1 cellular context compared by ENCODE assay signal in the genomic region with DNA sequence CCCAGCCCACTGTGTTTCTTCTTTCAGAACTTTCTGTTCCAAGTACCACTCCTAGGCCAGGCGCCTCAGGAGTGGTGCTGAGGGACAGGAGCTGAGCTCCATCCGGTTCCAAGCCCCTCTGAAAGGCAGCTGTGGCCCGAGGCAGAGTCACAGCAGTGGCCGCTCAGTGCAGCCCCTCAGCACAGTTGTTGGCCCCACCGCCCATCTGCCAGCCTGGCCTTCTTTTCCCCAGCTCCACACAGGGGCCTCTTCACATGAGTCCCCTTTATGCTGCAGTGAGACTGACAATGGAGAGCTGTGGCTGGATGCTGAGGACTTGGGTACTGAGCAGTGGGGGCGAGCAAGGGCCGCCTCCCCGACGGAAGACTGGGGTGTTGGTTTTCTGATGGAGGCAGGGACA.
TF ChIP-seq lines count a peak whose summit lies in the region.

No MANE protein-coding gene starts in this region.

TF ChIP-seq in liver, 16 proteins besides CTCF, POLR2A, EP300 and RAD21 (continued from another document):
- TF ChIP-seq REST (IDR thresholded peaks at IDR 0.05) (no peak), TAF1 (conservative IDR thresholded peaks at IDR 0.05) (no peak), FOXA2 (IDR thresholded peaks at IDR 0.05) (no peak), NR2F2 (IDR thresholded peaks at IDR 0.05) (no peak), GABPA (IDR thresholded peaks at IDR 0.05 in 1 of 2, conservative IDR thresholded peaks at IDR 0.05 in 1 of 2) (no peak), RXRA (IDR thresholded peaks at IDR 0.05) (no peak), JUND (IDR thresholded peaks at IDR 0.05) (no peak), SP1 (IDR thresholded peaks at IDR 0.05) (no peak)
TF ChIP-seq in liver: peak in this region for 0.
